ENCODE assay signal across 1 cellular context in genomic region chr1:154220970-154221814, GRCh38.
TF ChIP-seq lines count a peak whose summit lies in the region.

No MANE protein-coding gene starts in this region.

TF ChIP-seq in HEK293, 187 proteins besides CTCF, POLR2A, EP300 and RAD21 (continued from another document):
- TF ChIP-seq, protein P1, sequence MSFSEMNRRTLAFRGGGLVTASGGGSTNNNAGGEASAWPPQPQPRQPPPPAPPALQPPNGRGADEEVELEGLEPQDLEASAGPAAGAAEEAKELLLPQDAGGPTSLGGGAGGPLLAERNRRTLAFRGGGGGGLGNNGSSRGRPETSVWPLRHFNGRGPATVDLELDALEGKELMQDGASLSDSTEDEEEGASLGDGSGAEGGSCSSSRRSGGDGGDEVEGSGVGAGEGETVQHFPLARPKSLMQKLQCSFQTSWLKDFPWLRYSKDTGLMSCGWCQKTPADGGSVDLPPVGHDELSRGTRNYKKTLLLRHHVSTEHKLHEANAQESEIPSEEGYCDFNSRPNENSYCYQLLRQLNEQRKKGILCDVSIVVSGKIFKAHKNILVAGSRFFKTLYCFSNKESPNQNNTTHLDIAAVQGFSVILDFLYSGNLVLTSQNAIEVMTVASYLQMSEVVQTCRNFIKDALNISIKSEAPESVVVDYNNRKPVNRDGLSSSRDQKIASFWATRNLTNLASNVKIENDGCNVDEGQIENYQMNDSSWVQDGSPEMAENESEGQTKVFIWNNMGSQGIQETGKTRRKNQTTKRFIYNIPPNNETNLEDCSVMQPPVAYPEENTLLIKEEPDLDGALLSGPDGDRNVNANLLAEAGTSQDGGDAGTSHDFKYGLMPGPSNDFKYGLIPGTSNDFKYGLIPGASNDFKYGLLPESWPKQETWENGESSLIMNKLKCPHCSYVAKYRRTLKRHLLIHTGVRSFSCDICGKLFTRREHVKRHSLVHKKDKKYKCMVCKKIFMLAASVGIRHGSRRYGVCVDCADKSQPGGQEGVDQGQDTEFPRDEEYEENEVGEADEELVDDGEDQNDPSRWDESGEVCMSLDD (tag by site-specific recombination; IDR thresholded peaks at IDR 0.05), result peak; percentile 56
- TF ChIP-seq ZBTB1 (tag by site-specific recombination; IDR thresholded peaks at IDR 0.05), result no peak
- no peak for TF ChIP-seq ZNF560 (tag by site-specific recombination; IDR thresholded peaks at IDR 0.05; ENCODE audit: borderline replicate concordance)
- peak; percentile 25 for TF ChIP-seq ZNF600 (tag by site-specific recombination; IDR thresholded peaks at IDR 0.05)
- no peak for TF ChIP-seq ZNF140 (tag by site-specific recombination; IDR thresholded peaks at IDR 0.05)
- no peak for TF ChIP-seq BCL11B (tag by site-specific recombination; IDR thresholded peaks at IDR 0.05; ENCODE audit: low read depth)
- TF ChIP-seq, protein P2, sequence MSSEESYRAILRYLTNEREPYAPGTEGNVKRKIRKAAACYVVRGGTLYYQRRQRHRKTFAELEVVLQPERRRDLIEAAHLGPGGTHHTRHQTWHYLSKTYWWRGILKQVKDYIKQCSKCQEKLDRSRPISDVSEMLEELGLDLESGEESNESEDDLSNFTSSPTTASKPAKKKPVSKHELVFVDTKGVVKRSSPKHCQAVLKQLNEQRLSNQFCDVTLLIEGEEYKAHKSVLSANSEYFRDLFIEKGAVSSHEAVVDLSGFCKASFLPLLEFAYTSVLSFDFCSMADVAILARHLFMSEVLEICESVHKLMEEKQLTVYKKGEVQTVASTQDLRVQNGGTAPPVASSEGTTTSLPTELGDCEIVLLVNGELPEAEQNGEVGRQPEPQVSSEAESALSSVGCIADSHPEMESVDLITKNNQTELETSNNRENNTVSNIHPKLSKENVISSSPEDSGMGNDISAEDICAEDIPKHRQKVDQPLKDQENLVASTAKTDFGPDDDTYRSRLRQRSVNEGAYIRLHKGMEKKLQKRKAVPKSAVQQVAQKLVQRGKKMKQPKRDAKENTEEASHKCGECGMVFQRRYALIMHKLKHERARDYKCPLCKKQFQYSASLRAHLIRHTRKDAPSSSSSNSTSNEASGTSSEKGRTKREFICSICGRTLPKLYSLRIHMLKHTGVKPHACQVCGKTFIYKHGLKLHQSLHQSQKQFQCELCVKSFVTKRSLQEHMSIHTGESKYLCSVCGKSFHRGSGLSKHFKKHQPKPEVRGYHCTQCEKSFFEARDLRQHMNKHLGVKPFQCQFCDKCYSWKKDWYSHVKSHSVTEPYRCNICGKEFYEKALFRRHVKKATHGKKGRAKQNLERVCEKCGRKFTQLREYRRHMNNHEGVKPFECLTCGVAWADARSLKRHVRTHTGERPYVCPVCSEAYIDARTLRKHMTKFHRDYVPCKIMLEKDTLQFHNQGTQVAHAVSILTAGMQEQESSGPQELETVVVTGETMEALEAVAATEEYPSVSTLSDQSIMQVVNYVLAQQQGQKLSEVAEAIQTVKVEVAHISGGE (tag by site-specific recombination; conservative IDR thresholded peaks at IDR 0.05; ENCODE audit: low read depth), result peak; percentile 28; the same call in 1 of the 2 replicates
- peak; percentile 67; the same call in 1 of the 2 replicates for TF ChIP-seq ZNF561 (tag by site-specific recombination; IDR thresholded peaks at IDR 0.05; ENCODE audit: borderline replicate concordance)
- no peak for TF ChIP-seq ZIC2 (tag by site-specific recombination; IDR thresholded peaks at IDR 0.05)
- TF ChIP-seq, protein P3, sequence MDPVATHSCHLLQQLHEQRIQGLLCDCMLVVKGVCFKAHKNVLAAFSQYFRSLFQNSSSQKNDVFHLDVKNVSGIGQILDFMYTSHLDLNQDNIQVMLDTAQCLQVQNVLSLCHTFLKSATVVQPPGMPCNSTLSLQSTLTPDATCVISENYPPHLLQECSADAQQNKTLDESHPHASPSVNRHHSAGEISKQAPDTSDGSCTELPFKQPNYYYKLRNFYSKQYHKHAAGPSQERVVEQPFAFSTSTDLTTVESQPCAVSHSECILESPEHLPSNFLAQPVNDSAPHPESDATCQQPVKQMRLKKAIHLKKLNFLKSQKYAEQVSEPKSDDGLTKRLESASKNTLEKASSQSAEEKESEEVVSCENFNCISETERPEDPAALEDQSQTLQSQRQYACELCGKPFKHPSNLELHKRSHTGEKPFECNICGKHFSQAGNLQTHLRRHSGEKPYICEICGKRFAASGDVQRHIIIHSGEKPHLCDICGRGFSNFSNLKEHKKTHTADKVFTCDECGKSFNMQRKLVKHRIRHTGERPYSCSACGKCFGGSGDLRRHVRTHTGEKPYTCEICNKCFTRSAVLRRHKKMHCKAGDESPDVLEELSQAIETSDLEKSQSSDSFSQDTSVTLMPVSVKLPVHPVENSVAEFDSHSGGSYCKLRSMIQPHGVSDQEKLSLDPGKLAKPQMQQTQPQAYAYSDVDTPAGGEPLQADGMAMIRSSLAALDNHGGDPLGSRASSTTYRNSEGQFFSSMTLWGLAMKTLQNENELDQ (tag by site-specific recombination; IDR thresholded peaks at IDR 0.05; ENCODE audit: low read depth), result no peak
- peak; percentile 41; the same call in 1 of the 2 replicates for TF ChIP-seq KLF16 (tag by site-specific recombination; IDR thresholded peaks at IDR 0.05)
- no peak for TF ChIP-seq ZNF518A (tag by site-specific recombination; conservative IDR thresholded peaks at IDR 0.05; ENCODE audit: low read depth)
- TF ChIP-seq ZNF335 (tag by site-specific recombination; conservative IDR thresholded peaks at IDR 0.05), result peak; percentile 62
- TF ChIP-seq ZNF398 (tag by site-specific recombination; IDR thresholded peaks at IDR 0.05), result peak; percentile 91
- 0 out of 2 replicates have a peak, but pooled peaks have one; percentile 41 for TF ChIP-seq ZSCAN30 (tag by site-specific recombination; IDR thresholded peaks at IDR 0.05)
TF ChIP-seq in HEK293: peak in this region for 23.
